In the genomic region with DNA sequence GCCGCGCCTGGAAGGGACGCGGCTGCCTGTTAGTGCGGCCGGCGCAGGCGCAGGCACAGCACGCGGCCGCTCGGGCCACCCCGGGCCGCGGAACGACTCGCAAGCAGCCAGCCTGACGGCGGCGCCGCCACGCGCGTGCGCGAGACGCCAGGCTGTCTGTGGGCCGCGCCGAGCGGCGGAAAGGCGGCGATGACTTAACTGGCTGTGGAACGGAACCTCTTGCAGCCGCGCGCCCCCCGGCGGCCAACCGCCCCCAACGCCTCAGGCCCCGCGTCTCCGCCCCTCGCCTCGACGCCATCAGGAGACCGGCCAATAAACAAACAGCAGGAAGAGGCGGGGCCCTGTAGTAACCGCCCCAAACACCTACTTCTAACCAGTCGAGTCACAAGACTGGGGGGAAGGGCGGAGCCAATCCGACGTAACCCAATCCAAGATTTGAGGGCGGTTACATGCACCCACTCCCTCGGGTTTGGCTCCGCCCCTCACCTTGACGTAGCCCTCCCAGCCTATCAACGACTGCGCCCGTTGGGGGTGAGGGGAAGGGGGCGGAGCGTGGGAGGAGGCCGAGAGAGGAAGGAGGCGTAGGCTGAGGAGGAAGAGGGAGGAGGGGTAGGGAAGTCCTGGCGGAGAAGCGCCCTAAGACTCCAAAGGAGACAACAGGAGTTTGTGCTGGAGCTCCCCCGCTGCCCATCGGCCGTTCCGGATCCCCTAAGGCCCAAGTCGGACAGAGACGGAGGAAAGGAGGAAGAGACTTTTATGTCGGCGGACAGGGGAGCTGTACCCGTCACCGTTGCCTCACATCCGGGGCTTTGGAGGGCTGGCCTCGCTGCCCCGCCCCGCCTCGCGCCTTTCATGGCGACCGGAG, we compare ENCODE assay signal across 8 cellular contexts. TPM values are rescaled to one million over a fixed set of nuclear protein-coding genes. Genes with fewer than 3 reads are reported as not detected.
DNase-seq lines count a peak whose midpoint lies in the region; ATAC-seq and TF ChIP-seq lines count a peak whose summit lies in the region.

A gene (plus strand): TSS at position 566 of the 865 bp plus-strand sequence. CDS start 1,088 bp downstream, outside the sequence.

- peaks cover 15 to 46% (median 44%) of the 10 kb centered on the region in 9 donors for H3K4me1 ChIP-seq in heart right ventricle

- DNase-seq in NCI-H1436 treated with DMSO at 0.1 percent for 48 hours (lab: John Stamatoyannopoulos, UW) (peak; percentile 99), T-helper 1 cell (peak; percentile 100), amniotic epithelial cell (ENCODE audit: low read depth) (peak; percentile 100), heart right ventricle (peak; percentile 100), posterior vena cava (ENCODE audit: low spot score) (peak; percentile 100), ureter (ENCODE audit: low spot score) (peak; percentile 100)

- ATAC-seq in HG02840 (IDR thresholded peaks at IDR 0.05; ENCODE audit: low FRiP score, unreplicated experiment) (peak; percentile 66), heart right ventricle (peak; percentile 85 to 95 (median 92))

- no peaks in the 10 kb centered on the region for H3K9me3 ChIP-seq in heart right ventricle

- TF ChIP-seq CTCF in GM12875 (IDR thresholded peaks at IDR 0.05; ENCODE audit: borderline replicate concordance, insufficient read depth, low read depth, low read length), result peak; percentile 83
- peak; percentile 48 to 98 (median 91) for TF ChIP-seq CTCF in heart right ventricle (IDR thresholded peaks at IDR 0.05)

- H3K27ac ChIP-seq in heart right ventricle, result peak within 1 kb of the TSS; percentile 94 to 99 (median 98)

- H3K36me3 ChIP-seq in heart right ventricle, result peaks cover 0 to 67% (median 40%) of the 10 kb centered on the region in 9 donors

- H3K4me3 ChIP-seq in GM12875 (ENCODE audit: low read depth, low read length), result peak within 1 kb of the TSS; percentile 89
- H3K4me3 ChIP-seq in heart right ventricle, result peak within 1 kb of the TSS; percentile 64 to 91 (median 82)

- no peaks in the 10 kb centered on the region for H3K27me3 ChIP-seq in heart right ventricle

- 0% methylated on average over 85 to 86 of the region's 86 CpGs for WGBS in heart right ventricle, 2 donors

- intact Hi-C loops in heart right ventricle (cut with DNase I), result loop anchor here in 4 of 10 donors (1.0 to 10.0 kb wide), 8 partner anchors 8 to 843 kb away; a partner anchor contains a TSS
- intact Hi-C loops in posterior vena cava (cut with DNase I), result no loop called here

RNA-seq across cellular contexts. Expression of the gene that starts here (rescaled TPM):
- 10 to 100 TPM; 24.6 to 38.5 (median 27.5) TPM for total RNA-seq in heart right ventricle
- 10 to 100 TPM; 30.5 to 40.2 TPM for polyA plus RNA-seq in heart right ventricle
- 10 to 100 TPM; 42.3 to 42.5 TPM for total RNA-seq in posterior vena cava
- total RNA-seq in ureter, result 82.5 TPM

Comparison
In these comparisons a context has a peak if more than half of its experiments do, and no peak if none do; other contexts are left out.
1. Peak in every context shown above with its lines: DNase-seq, ATAC-seq, H3K4me3 ChIP-seq and H3K27ac ChIP-seq.